2 cellular contexts compared by ENCODE assay signal in the genomic region with DNA sequence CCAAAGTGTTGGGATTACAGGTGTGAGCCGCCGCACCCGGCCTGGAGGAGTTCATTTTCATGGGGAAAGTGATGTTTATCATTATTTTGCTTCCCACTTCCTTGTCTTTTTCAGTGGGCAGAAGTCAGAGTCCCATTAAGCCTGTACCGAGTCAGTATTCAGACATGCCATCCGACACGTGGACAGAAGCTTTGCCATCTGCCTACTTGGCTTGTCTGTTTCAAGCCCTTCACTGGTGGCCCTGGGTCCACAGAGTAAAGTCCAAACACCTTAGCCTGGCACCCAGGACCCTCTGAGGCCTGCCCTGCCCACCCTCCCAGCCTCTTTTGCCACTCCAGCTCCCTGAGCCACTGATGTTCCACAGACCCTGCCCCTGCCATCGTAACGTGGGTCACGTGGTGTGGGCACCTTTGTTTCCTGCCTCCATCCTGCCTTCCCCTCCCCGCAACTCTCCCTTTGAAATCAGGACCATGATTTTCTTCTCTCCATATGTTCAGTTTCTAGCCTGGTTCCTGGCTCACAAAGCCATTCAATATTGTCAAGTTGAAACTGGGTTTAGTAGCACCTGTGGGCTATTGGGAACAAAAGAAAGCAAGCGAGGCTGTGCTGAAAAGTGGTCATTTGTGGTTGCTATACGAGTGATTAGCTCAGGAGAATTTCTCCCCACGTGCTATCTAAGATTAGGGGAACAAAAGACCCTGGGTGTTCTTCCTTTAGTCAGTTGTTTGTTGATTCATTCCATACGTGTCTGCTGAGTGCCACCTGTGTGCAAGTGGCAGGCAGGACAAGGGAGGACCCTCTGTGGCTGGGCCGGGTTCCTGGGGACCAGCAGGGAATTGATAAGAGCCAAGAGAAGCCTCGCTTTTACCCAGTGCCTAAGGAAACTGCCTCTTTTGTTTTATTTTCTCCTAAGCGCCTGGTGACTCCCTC.
TF ChIP-seq lines count a peak whose summit lies in the region.

No MANE protein-coding gene starts in this region.

TF ChIP-seq in SK-N-SH, 30 proteins besides CTCF, POLR2A, EP300 and RAD21 (continued from another document):
- TF ChIP-seq, protein P1, sequence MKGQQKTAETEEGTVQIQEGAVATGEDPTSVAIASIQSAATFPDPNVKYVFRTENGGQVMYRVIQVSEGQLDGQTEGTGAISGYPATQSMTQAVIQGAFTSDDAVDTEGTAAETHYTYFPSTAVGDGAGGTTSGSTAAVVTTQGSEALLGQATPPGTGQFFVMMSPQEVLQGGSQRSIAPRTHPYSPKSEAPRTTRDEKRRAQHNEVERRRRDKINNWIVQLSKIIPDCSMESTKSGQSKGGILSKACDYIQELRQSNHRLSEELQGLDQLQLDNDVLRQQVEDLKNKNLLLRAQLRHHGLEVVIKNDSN (IDR thresholded peaks at IDR 0.05; ENCODE audit: borderline replicate concordance, low read depth), result no peak
- TF ChIP-seq MEF2A (IDR thresholded peaks at IDR 0.05; ENCODE audit: borderline replicate concordance, low read depth), result no peak
- TF ChIP-seq, protein P2, sequence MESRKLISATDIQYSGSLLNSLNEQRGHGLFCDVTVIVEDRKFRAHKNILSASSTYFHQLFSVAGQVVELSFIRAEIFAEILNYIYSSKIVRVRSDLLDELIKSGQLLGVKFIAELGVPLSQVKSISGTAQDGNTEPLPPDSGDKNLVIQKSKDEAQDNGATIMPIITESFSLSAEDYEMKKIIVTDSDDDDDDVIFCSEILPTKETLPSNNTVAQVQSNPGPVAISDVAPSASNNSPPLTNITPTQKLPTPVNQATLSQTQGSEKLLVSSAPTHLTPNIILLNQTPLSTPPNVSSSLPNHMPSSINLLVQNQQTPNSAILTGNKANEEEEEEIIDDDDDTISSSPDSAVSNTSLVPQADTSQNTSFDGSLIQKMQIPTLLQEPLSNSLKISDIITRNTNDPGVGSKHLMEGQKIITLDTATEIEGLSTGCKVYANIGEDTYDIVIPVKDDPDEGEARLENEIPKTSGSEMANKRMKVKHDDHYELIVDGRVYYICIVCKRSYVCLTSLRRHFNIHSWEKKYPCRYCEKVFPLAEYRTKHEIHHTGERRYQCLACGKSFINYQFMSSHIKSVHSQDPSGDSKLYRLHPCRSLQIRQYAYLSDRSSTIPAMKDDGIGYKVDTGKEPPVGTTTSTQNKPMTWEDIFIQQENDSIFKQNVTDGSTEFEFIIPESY (IDR thresholded peaks at IDR 0.05; ENCODE audit: borderline replicate concordance, low read depth), result no peak
- TF ChIP-seq RFX5 (IDR thresholded peaks at IDR 0.05; ENCODE audit: low read length), result no peak
- no peak for TF ChIP-seq EZH2phosphoT487 (IDR thresholded peaks at IDR 0.05; ENCODE audit: borderline replicate concordance, low read depth)
- TF ChIP-seq FOSL2 (IDR thresholded peaks at IDR 0.05; ENCODE audit: borderline replicate concordance, low read depth), result no peak
- TF ChIP-seq RCOR1 (IDR thresholded peaks at IDR 0.05; ENCODE audit: low read length), result no peak
- no peak for TF ChIP-seq TAF1 (IDR thresholded peaks at IDR 0.05; ENCODE audit: borderline replicate concordance, low read depth, low read length)
- TF ChIP-seq YY1 (IDR thresholded peaks at IDR 0.05; ENCODE audit: low read depth), result no peak
- TF ChIP-seq RXRA (IDR thresholded peaks at IDR 0.05; ENCODE audit: borderline replicate concordance, low read depth), result no peak
- TF ChIP-seq SIN3A (IDR thresholded peaks at IDR 0.05; ENCODE audit: borderline replicate concordance, low read depth, low read length), result no peak

TF ChIP-seq in SK-N-SH treated with all-trans-retinoic acid at 6 μM for 48 hours, 23 proteins besides CTCF, POLR2A, EP300 and RAD21 (continued from another document):
- TF ChIP-seq, protein P3, sequence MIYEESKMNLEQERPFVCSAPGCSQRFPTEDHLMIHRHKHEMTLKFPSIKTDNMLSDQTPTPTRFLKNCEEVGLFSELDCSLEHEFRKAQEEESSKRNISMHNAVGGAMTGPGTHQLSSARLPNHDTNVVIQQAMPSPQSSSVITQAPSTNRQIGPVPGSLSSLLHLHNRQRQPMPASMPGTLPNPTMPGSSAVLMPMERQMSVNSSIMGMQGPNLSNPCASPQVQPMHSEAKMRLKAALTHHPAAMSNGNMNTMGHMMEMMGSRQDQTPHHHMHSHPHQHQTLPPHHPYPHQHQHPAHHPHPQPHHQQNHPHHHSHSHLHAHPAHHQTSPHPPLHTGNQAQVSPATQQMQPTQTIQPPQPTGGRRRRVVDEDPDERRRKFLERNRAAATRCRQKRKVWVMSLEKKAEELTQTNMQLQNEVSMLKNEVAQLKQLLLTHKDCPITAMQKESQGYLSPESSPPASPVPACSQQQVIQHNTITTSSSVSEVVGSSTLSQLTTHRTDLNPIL (CRISPR knock-in tag; IDR thresholded peaks at IDR 0.05; ENCODE audit: low read depth), result no peak
- TF ChIP-seq, protein P4, sequence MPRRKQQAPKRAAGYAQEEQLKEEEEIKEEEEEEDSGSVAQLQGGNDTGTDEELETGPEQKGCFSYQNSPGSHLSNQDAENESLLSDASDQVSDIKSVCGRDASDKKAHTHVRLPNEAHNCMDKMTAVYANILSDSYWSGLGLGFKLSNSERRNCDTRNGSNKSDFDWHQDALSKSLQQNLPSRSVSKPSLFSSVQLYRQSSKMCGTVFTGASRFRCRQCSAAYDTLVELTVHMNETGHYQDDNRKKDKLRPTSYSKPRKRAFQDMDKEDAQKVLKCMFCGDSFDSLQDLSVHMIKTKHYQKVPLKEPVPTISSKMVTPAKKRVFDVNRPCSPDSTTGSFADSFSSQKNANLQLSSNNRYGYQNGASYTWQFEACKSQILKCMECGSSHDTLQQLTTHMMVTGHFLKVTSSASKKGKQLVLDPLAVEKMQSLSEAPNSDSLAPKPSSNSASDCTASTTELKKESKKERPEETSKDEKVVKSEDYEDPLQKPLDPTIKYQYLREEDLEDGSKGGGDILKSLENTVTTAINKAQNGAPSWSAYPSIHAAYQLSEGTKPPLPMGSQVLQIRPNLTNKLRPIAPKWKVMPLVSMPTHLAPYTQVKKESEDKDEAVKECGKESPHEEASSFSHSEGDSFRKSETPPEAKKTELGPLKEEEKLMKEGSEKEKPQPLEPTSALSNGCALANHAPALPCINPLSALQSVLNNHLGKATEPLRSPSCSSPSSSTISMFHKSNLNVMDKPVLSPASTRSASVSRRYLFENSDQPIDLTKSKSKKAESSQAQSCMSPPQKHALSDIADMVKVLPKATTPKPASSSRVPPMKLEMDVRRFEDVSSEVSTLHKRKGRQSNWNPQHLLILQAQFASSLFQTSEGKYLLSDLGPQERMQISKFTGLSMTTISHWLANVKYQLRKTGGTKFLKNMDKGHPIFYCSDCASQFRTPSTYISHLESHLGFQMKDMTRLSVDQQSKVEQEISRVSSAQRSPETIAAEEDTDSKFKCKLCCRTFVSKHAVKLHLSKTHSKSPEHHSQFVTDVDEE (CRISPR knock-in tag; IDR thresholded peaks at IDR 0.05), result no peak
